In genomic region chr6:41488392-41489129, GRCh38 we compare ENCODE assay signal across 8 cellular contexts. TPM values are rescaled to one million over a fixed set of nuclear protein-coding genes. Genes with fewer than 3 reads are reported as not detected.
DNase-seq lines count a peak whose midpoint lies in the region; ATAC-seq, FAIRE-seq and TF ChIP-seq lines count a peak whose summit lies in the region.

No MANE protein-coding gene starts in this region.

- H3K4me3 Mint-ChIP-seq in T-cell, result no peak overlapping the region

- CTCF ChIA-PET in GM12878 (lab: Yijun Ruan, JAX), result no interaction called here
- CTCF ChIA-PET in T-cell (lab: Charles Lee), result interaction anchor here in 1 of 2 donors (0.7 kb wide), 1 partner anchor 193 kb away, joined by 11 read pairs; no protein-coding TSS in a partner anchor

- H3K9ac ChIP-seq in GM12878 (ENCODE audit: control insufficient read depth, insufficient read depth, low read length) (0 out of 2 replicates have a peak overlapping the region, but pooled peaks have one; percentile 16), neural cell (ENCODE audit: low read length) (no peak overlapping the region)

- no peaks in the 10 kb centered on the region for H3K79me2 ChIP-seq in GM12878 (ENCODE audit: control insufficient read depth, insufficient read depth, low read length)
- no peaks in the 10 kb centered on the region for H3K79me2 ChIP-seq in neural cell (replicated peaks; ENCODE audit: insufficient read depth, low read length)

- no peaks in the 10 kb centered on the region for H3F3A ChIP-seq in neural cell (ENCODE audit: insufficient read depth, low read length, poor library complexity, severe bottlenecking)

- no peaks in the 10 kb centered on the region for H3K27me3 ChIP-seq in GM12878 (replicated peaks in 1 of 2; ENCODE audit: control insufficient read depth in 2 of 2, insufficient read depth in 2 of 2, low read length in 1 of 2)
- H3K27me3 ChIP-seq in neural cell (ENCODE audit: insufficient read depth, low read depth, low read length), result no peaks in the 10 kb centered on the region

- WGBS in GM12878 (ENCODE audit: insufficient coverage, insufficient replicate concordance, low lambda C conversion rate, missing lambda C conversion rate), result 1% methylated on average over 10 of the region's 13 CpGs

- POLR2A ChIA-PET in GM12878 (lab: Charles Lee), result interaction anchor here (1.0 to 2.8 kb wide), 6 partner anchors 8 to 56 kb away, joined by 3 to 12 read pairs (median 4); no protein-coding TSS in a partner anchor
- POLR2A ChIA-PET in T-cell (lab: Charles Lee), result no interaction called here

- no peaks in the 10 kb centered on the region for H3K9me3 ChIP-seq in GM12878 (replicated peaks; ENCODE audit: control insufficient read depth, insufficient read depth, low read length)
- no peaks in the 10 kb centered on the region for H3K9me3 ChIP-seq in neural cell (ENCODE audit: low read length)

- H3K4me3 ChIP-seq in GM12878 (peak overlapping the region; percentile 42; the same call in 1 of the 2 replicates), neural cell (ENCODE audit: low read length) (no peak overlapping the region)

- no peaks in the 10 kb centered on the region for H3K4me1 Mint-ChIP-seq in T-cell

- ATAC-seq in HG03442 (IDR thresholded peaks at IDR 0.05; ENCODE audit: unreplicated experiment) (peak; percentile 53), GM12878 (peak; percentile 87), T-cell (replicated peaks in 1 of 4) (no peak), HG03025 (IDR thresholded peaks at IDR 0.05; ENCODE audit: low FRiP score, unreplicated experiment) (no peak)

- no peak for FAIRE-seq in GM12878 (lab: Jason Lieb, UNC)

- no TSS peak for BruUV-seq in GM12878 (replicated peaks; lab: Mats Ljungman, UMichigan)

- H2AFZ ChIP-seq in GM12878 (ENCODE audit: control insufficient read depth, low read depth, low read length), result peak overlapping the region; percentile 51
- no peak overlapping the region for H2AFZ ChIP-seq in neural cell (ENCODE audit: low read depth, low read length)

- SMC1A ChIA-PET in GM12878 (lab: Charles Lee; ENCODE audit: uncharacterized antibody, unreplicated experiment), result interaction anchor here (0.6 to 2.0 kb wide), 7 partner anchors 11 to 359 kb away, joined by 3 to 5 read pairs (median 3); no protein-coding TSS in a partner anchor

- TF ChIP-seq EP300 in GM12878 (IDR thresholded peaks at IDR 0.05; ENCODE audit: borderline replicate concordance in 1 of 2, control insufficient read depth in 1 of 2, low read depth in 2 of 2, low read length in 2 of 2) (no peak), neural cell (conservative IDR thresholded peaks at IDR 0.05; ENCODE audit: poor library complexity, severe bottlenecking) (no peak)

- H3K36me3 Mint-ChIP-seq in T-cell, result no peaks in the 10 kb centered on the region

- DNase-seq in Daoy (ENCODE audit: low read depth), result peak; percentile 97
- DNase-seq in GM12878 (ENCODE audit: low read depth, low spot score), result peak; percentile 42
- no peak for DNase-seq in T-cell
- no peak for DNase-seq in cerebellum (ENCODE audit: low spot score)
- DNase-seq in DMS153 (lab: John Stamatoyannopoulos, UW), result no peak

- intact Hi-C loops in GM12878 (cut with micrococcal nuclease; ENCODE audit: unreplicated experiment), result loop anchor here (5.0 kb wide), 2 partner anchors 44 to 59 kb away; partner anchors contain the start of gene FOXP4

- no peaks in the 10 kb centered on the region for H3K9me3 Mint-ChIP-seq in T-cell

- RAD21 ChIA-PET in GM12878 (lab: Charles Lee; ENCODE audit: unreplicated experiment), result interaction anchor here (0.7 to 2.1 kb wide), 9 partner anchors 9 to 62 kb away, joined by 3 to 6 read pairs (median 3); no protein-coding TSS in a partner anchor

- peaks cover 22 to 28% of the 10 kb centered on the region in 2 donors for H3K27me3 Mint-ChIP-seq in T-cell

- TF ChIP-seq POLR2A in GM12878 (IDR thresholded peaks at IDR 0.05; ENCODE audit: low read depth, low read length), result no peak

- peaks cover 47% of the 10 kb centered on the region for H3K4me1 ChIP-seq in GM12878 (ENCODE audit: control insufficient read depth, insufficient read depth, low read length)

- TF ChIP-seq CTCF in GM12878 (IDR thresholded peaks at IDR 0.05 in 2 of 3, conservative IDR thresholded peaks at IDR 0.05 in 1 of 3; ENCODE audit: control insufficient read depth in 2 of 3, extremely low read depth in 1 of 3, insufficient read depth in 1 of 3, low read depth in 3 of 3, low read length in 3 of 3), result no peak
- TF ChIP-seq CTCF in neural cell (IDR thresholded peaks at IDR 0.05; ENCODE audit: poor library complexity, severe bottlenecking), result no peak

- H3K4me2 ChIP-seq in GM12878 (ENCODE audit: control insufficient read depth, insufficient read depth), result peak overlapping the region; percentile 71
- H3K4me2 ChIP-seq in neural cell (ENCODE audit: low read length), result no peak overlapping the region

- H3K36me3 ChIP-seq in GM12878 (ENCODE audit: control insufficient read depth in 2 of 2, insufficient read depth in 2 of 2, low read length in 1 of 2), result no peaks in the 10 kb centered on the region
- no peaks in the 10 kb centered on the region for H3K36me3 ChIP-seq in neural cell (ENCODE audit: insufficient read depth, low read length)

- no peak overlapping the region for H3K27ac Mint-ChIP-seq in T-cell

- no peaks in the 10 kb centered on the region for H3K9me2 ChIP-seq in neural cell (ENCODE audit: insufficient read depth, low read length)

- H4K20me1 ChIP-seq in GM12878 (ENCODE audit: control insufficient read depth, insufficient read depth) (no peaks in the 10 kb centered on the region), neural cell (ENCODE audit: insufficient read depth) (no peaks in the 10 kb centered on the region)

- H3K27ac ChIP-seq in GM12878 (ENCODE audit: control insufficient read depth, insufficient read depth) (peak overlapping the region; percentile 68), neural cell (ENCODE audit: low read length) (no peak overlapping the region)

- TF ChIP-seq RAD21 in GM12878 (IDR thresholded peaks at IDR 0.05; ENCODE audit: insufficient read depth, low read depth, low read length), result 0 out of 2 replicates have a peak, but pooled peaks have one; percentile 1
- no peak for TF ChIP-seq RAD21 in neural cell (conservative IDR thresholded peaks at IDR 0.05)

- in situ Hi-C loops in GM12878 (cut with MboI), result no loop called here

TF ChIP-seq in GM12878, 131 proteins besides CTCF, POLR2A, EP300 and RAD21 (continues in another document):
- TF ChIP-seq ZNF384 (IDR thresholded peaks at IDR 0.05; ENCODE audit: borderline replicate concordance, low read depth, low read length), result no peak

TF ChIP-seq in neural cell, 6 proteins besides CTCF, POLR2A, EP300 and RAD21:
- TF ChIP-seq EZH2 (IDR thresholded peaks at IDR 0.05; ENCODE audit: borderline replicate concordance, insufficient read depth, low read length, poor library complexity, severe bottlenecking) (no peak), TAF1 (IDR thresholded peaks at IDR 0.05; ENCODE audit: low read depth) (no peak), REST (IDR thresholded peaks at IDR 0.05; ENCODE audit: borderline replicate concordance) (no peak), MXI1 (conservative IDR thresholded peaks at IDR 0.05; ENCODE audit: poor library complexity, severe bottlenecking) (peak; percentile 1), POLR2AphosphoS5 (IDR thresholded peaks at IDR 0.05) (peak; percentile 25), SMC3 (conservative IDR thresholded peaks at IDR 0.05; ENCODE audit: poor library complexity) (no peak)

RNA-seq across cellular contexts. Expression of gene FOXP4, which starts 57.6 kb away (rescaled TPM):
- 3.0 and 3.7 TPM in 2 replicates for total RNA-seq in Daoy (2014; rRNA removed; shearing (Covaris generic))
- 18.2 and 18.6 TPM in 2 replicates for total RNA-seq in GM12878 (2013; cell fraction: nucleolus; rRNA removed)
- total RNA-seq in GM12878 (2014; rRNA removed) (3.4 and 5.1 TPM in 2 replicates), GM12878 (2014; rRNA removed; fragmentation: Illumina TruSeq; extraction: Trizol) (1.8 and 2.3 TPM in 2 replicates), GM12878 (2021) (41.6 and 46.1 TPM in 2 replicates), T-cell (10 to 100 TPM in 1 of 5 donors, 1 to 10 TPM in 4; 4.6 to 10.1 (median 9.5) TPM), cerebellum (9.2 TPM)
- 4.1 TPM for polyA plus RNA-seq in GM12878 (2011; ENCODE audit: low read depth)
- polyA plus RNA-seq in GM12878 (2011; rRNA removed) (0.73 and 2.3 TPM in 2 replicates), GM12878 (2014; fragmentation: Illumina TruSeq; extraction: Trizol) (1.9 and 6.3 TPM in 2 replicates), GM12878 (2014; fragmentation: Nextera tagmentation; extraction: Ambion mirVana) (under 1 TPM; 0.31 to 0.40 TPM), GM12878 (2014; rRNA removed) (12.0 and 16.6 TPM in 2 replicates), GM12878 (2016; fragmentation: Nextera tagmentation; extraction: Ambion mirVana) (1 to 10 TPM; 2.1 to 2.3 TPM), neural cell (7.1 and 9.7 TPM in 2 replicates)
- 4.1 and 4.7 TPM in 2 replicates for polyA plus RNA-seq in GM12878 (2011; cell fraction: cytosol; rRNA removed)
- 18.4 and 27.1 TPM in 2 replicates for polyA plus RNA-seq in GM12878 (2011; cell fraction: nucleus; rRNA removed)
- polyA plus RNA-seq in GM12878 (2012), result 18.6 and 19.7 TPM in 2 replicates
- polyA minus RNA-seq in GM12878 (2011; rRNA and poly(A)+ RNA removed), result 3.1 and 7.7 TPM in 2 replicates
- polyA minus RNA-seq in GM12878 (2011; cell fraction: cytosol; rRNA and poly(A)+ RNA removed), result 12.6 and 13.3 TPM in 2 replicates
- polyA minus RNA-seq in GM12878 (2011; cell fraction: nucleus; rRNA and poly(A)+ RNA removed), result 4.7 and 9.2 TPM in 2 replicates
- 25.9 and 31.2 TPM in 2 replicates for polyA minus RNA-seq in neural cell

Comparison
In these comparisons a context has a peak if more than half of its experiments do, and no peak if none do; other contexts are left out.
1. DNase-seq: peak in Daoy (single experiment) and GM12878 (single experiment); none in T-cell (0 of 34), cerebellum (single experiment) and DMS153 (single experiment).
2. ATAC-seq: peak in HG03442 (single experiment) and GM12878 (single experiment); none in T-cell (0 of 4) and HG03025 (single experiment).